ENCODE assay signal across 17 cellular contexts in genomic region chr6:83509416-83509815, GRCh38. TPM values are rescaled to one million over a fixed set of nuclear protein-coding genes. Genes with fewer than 3 reads are reported as not detected.
DNase-seq lines count a peak whose midpoint lies in the region; ATAC-seq and TF ChIP-seq lines count a peak whose summit lies in the region.
"Had no signal": no experiment of that assay in that cellular context is flagged by ENCODE, and none has a peak within 500 bp of the region (broad histone marks: within the 10 kb centered on the region; RNA-seq: fewer than 3 reads in every experiment).

No MANE protein-coding gene starts in this region.

- POLR2A ChIA-PET in PC-3 (lab: Charles Lee; ENCODE audit: unreplicated experiment), result interaction anchor here (0.5 kb wide), 1 partner anchor 161 kb away, joined by 3 read pairs; no protein-coding TSS in a partner anchor

- BruUV-seq in PC-3 (replicated peaks; lab: Mats Ljungman, UMichigan), result no TSS peak

- no peak overlapping the region for H3K27ac ChIP-seq in PC-3 (ENCODE audit: low read length)
- H3K27ac ChIP-seq in osteoblast (ENCODE audit: low read depth, low read length), result no peak overlapping the region
- H3K27ac ChIP-seq: A549; BLaER1 treated with 17β-estradiol and CSF1 and Interleukin-3, amounts not matched to agents 10 nM and 100 nM had no signal

- H3K4me1 ChIP-seq in PC-3 (ENCODE audit: insufficient read depth, low read length) (peaks cover 18% of the 10 kb centered on the region), osteoblast (ENCODE audit: insufficient read depth, low read length) (peaks cover 3% of the 10 kb centered on the region)

- H3K4me2 ChIP-seq in PC-3 (ENCODE audit: low read length), result no peak overlapping the region
- no peak overlapping the region for H3K4me2 ChIP-seq in osteoblast (ENCODE audit: insufficient read depth, low read length)
- H3K4me2 ChIP-seq: A549; BLaER1 treated with 17β-estradiol and CSF1 and Interleukin-3, amounts not matched to agents 10 nM and 100 nM had no signal

- no peak overlapping the region for H3K9ac ChIP-seq in PC-3 (ENCODE audit: low read length)
- H3K9ac ChIP-seq: BLaER1 treated with 17β-estradiol and CSF1 and Interleukin-3, amounts not matched to agents 10 nM and 100 nM had no signal

- CTCF ChIA-PET in PC-3 (lab: Charles Lee), result no interaction called here

- no peak overlapping the region for H3K4me3 ChIP-seq in PC-3 (ENCODE audit: low read length)
- H3K4me3 ChIP-seq in fibroblast of pulmonary artery (replicated peaks; ENCODE audit: low read depth, low read length), result no peak overlapping the region
- no peak overlapping the region for H3K4me3 ChIP-seq in osteoblast (ENCODE audit: insufficient read depth, low read length)
- H3K4me3 ChIP-seq: A549; BLaER1 treated with 17β-estradiol and CSF1 and Interleukin-3, amounts not matched to agents 10 nM and 100 nM had no signal

- H2AFZ ChIP-seq in PC-3 (ENCODE audit: low read length) (no peak overlapping the region), osteoblast (ENCODE audit: low read length) (no peak overlapping the region)

- intact Hi-C loops in PC-3 (cut with micrococcal nuclease), result no loop called here

- H3K79me2 ChIP-seq in PC-3 (ENCODE audit: low read length), result no peaks in the 10 kb centered on the region
- no peaks in the 10 kb centered on the region for H3K79me2 ChIP-seq in osteoblast (ENCODE audit: insufficient read depth, low read length)

- no peaks in the 10 kb centered on the region for H3K27me3 ChIP-seq in PC-3 (ENCODE audit: low read length)
- no peaks in the 10 kb centered on the region for H3K27me3 ChIP-seq in osteoblast (ENCODE audit: insufficient read depth, low read length)

- ATAC-seq in PC-3 (peak; percentile 24), HG02884 (IDR thresholded peaks at IDR 0.05; ENCODE audit: unreplicated experiment) (no peak)
- ATAC-seq: A549, Right ventricle myocardium inferior had no signal

- H3K9me2 ChIP-seq in PC-3 (replicated peaks; ENCODE audit: low read length), result no peaks in the 10 kb centered on the region

- no peak for TF ChIP-seq CTCF in PC-3 (conservative IDR thresholded peaks at IDR 0.05; ENCODE audit: low read depth, low read length)
- TF ChIP-seq CTCF in fibroblast of pulmonary artery (IDR thresholded peaks at IDR 0.05; ENCODE audit: low read length, missing control alignments), result no peak
- no peak for TF ChIP-seq CTCF in osteoblast (IDR thresholded peaks at IDR 0.05; ENCODE audit: extremely low read depth, low read depth, low read length)

- H3K36me3 ChIP-seq in PC-3 (ENCODE audit: low read depth, low read length), result no peaks in the 10 kb centered on the region
- H3K36me3 ChIP-seq in osteoblast (ENCODE audit: insufficient read depth, low read length), result no peaks in the 10 kb centered on the region
- H3K36me3 ChIP-seq: BLaER1 treated with 17β-estradiol and CSF1 and Interleukin-3, amounts not matched to agents 10 nM and 100 nM had no signal

- DNase-seq in ELR (ENCODE audit: low read depth) (peak; percentile 13), PC-3 (peak; percentile 19), fibroblast of pulmonary artery (ENCODE audit: low read depth) (peak; percentile 41), osteoblast (ENCODE audit: insufficient read length, low spot score, missing footprints) (peak; percentile 45), DMS114 treated with DMSO at 0.1 percent for 48 hours (lab: John Stamatoyannopoulos, UW; ENCODE audit: unreplicated experiment) (no peak), RPMI8226 (no peak), RKO (ENCODE audit: low spot score) (no peak)
- DNase-seq: KBM-7, NCI-H1048, NCI-H146, NCI-H2081, NCI-H510A, NCI-H774 had no signal

- H3K9me3 ChIP-seq in PC-3 (ENCODE audit: low read length), result no peaks in the 10 kb centered on the region
- H3K9me3 ChIP-seq in osteoblast (ENCODE audit: low read depth, low read length), result no peaks in the 10 kb centered on the region
- H3K9me3 ChIP-seq: A549; BLaER1 treated with 17β-estradiol and CSF1 and Interleukin-3, amounts not matched to agents 10 nM and 100 nM had no signal

- H3F3A ChIP-seq in PC-3 (ENCODE audit: low read length, unreplicated experiment), result no peaks in the 10 kb centered on the region

- H4K20me1 ChIP-seq in PC-3 (ENCODE audit: low read length) (no peaks in the 10 kb centered on the region), osteoblast (ENCODE audit: insufficient read depth, low read length) (no peaks in the 10 kb centered on the region)
- H4K20me1 ChIP-seq: BLaER1 treated with 17β-estradiol and CSF1 and Interleukin-3, amounts not matched to agents 10 nM and 100 nM had no signal

RNA-seq across cellular contexts. Expression of gene PRSS35, which starts 2.9 kb away (rescaled TPM):
- 1.7 and 3.2 TPM in 2 replicates for total RNA-seq in PC-3 (2014; rRNA removed)
- total RNA-seq in osteoblast, result 1.1 and 1.5 TPM in 2 replicates
- total RNA-seq: Right ventricle myocardium inferior had no signal

Comparison
In these comparisons a context has a peak if more than half of its experiments do, and no peak if none do; other contexts are left out.
1. DNase-seq: peak in ELR (single experiment), PC-3 (single experiment), fibroblast of pulmonary artery (single experiment) and osteoblast (single experiment); none in DMS114 treated with DMSO at 0.1 percent for 48 hours (single experiment), RPMI8226 (single experiment) and RKO (single experiment).